In genomic region chr5:25255128-25255527, GRCh38 we compare ENCODE assay signal across 1 cellular context.
TF ChIP-seq lines count a peak whose summit lies in the region.

No MANE protein-coding gene starts in this region.

TF ChIP-seq in SK-N-SH, 30 proteins besides CTCF, POLR2A, EP300 and RAD21 (continued from another document):
- TF ChIP-seq, protein P1, sequence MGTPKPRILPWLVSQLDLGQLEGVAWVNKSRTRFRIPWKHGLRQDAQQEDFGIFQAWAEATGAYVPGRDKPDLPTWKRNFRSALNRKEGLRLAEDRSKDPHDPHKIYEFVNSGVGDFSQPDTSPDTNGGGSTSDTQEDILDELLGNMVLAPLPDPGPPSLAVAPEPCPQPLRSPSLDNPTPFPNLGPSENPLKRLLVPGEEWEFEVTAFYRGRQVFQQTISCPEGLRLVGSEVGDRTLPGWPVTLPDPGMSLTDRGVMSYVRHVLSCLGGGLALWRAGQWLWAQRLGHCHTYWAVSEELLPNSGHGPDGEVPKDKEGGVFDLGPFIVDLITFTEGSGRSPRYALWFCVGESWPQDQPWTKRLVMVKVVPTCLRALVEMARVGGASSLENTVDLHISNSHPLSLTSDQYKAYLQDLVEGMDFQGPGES (IDR thresholded peaks at IDR 0.05; ENCODE audit: low read depth, low read length): no peak
- TF ChIP-seq MXI1 (IDR thresholded peaks at IDR 0.05; ENCODE audit: low read depth, low read length) (no peak), MAX (IDR thresholded peaks at IDR 0.05; ENCODE audit: low read depth) (no peak), MEF2A (IDR thresholded peaks at IDR 0.05; ENCODE audit: borderline replicate concordance, low read depth) (no peak), RFX5 (IDR thresholded peaks at IDR 0.05; ENCODE audit: low read length) (no peak), YY1 (IDR thresholded peaks at IDR 0.05; ENCODE audit: low read depth) (no peak), POLR2AphosphoS5 (IDR thresholded peaks at IDR 0.05; ENCODE audit: low read depth, low read length) (no peak), EZH2phosphoT487 (IDR thresholded peaks at IDR 0.05; ENCODE audit: borderline replicate concordance, low read depth) (no peak), TEAD4 (IDR thresholded peaks at IDR 0.05; ENCODE audit: borderline replicate concordance, insufficient read depth) (no peak), NRF1 (IDR thresholded peaks at IDR 0.05; ENCODE audit: low read depth, low read length) (no peak)
